In the genomic region with DNA sequence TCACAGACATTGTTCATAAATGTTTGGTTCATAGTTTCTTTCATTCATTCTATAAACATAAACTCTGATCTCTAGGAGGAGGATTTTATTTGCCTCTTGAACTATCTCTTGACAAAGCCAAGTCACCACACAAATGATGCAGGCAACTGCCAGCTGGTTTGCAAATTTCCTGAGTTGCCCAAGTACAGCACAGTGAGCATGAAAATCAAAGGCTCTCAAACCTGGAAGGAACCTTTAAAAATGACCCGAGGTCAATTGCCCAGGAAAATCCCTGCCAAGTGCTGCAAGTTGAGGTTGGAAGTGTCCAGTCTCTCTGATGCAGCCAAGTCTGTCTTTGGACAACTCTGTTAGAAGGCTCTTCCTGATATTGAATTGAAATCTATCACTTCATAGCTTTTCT, we compare ENCODE assay signal across 22 cellular contexts.
"Had no signal": no experiment of that assay in that cellular context is flagged by ENCODE, and none has a peak within 500 bp of the region (broad histone marks: within the 10 kb centered on the region; RNA-seq: fewer than 3 reads in every experiment).

No MANE protein-coding gene starts in this region.

- H3K4me3 ChIP-seq: dorsolateral prefrontal cortex, gastrocnemius medialis, heart left ventricle, lung, prostate gland, suprapubic skin, upper lobe of left lung had no signal

- H3K9me3 Mint-ChIP-seq: activated naive CD4-positive, alpha-beta T cell treated with anti-CD3 and anti-CD28 coated beads, Interleukin-2, amount 50 U/mL, for 24 hours; immature natural killer cell had no signal

- DNase-seq: activated CD4-positive, alpha-beta T cell treated with anti-CD3 and anti-CD28 coated beads for 1 hour; activated CD4-positive, alpha-beta T cell treated with anti-CD3 and anti-CD28 coated beads, Interleukin-2, amount 50 U/mL, for 4 hours; activated gamma-delta T cell; activated T-cell treated with anti-CD3 and anti-CD28 coated beads, Interleukin-2, amount 50 U/mL, for 72 hours; dorsolateral prefrontal cortex; endodermal cell; gastrocnemius medialis; heart left ventricle; immature natural killer cell; left cardiac atrium; right cardiac atrium; stimulated activated CD4-positive, alpha-beta T cell treated with anti-CD3 and anti-CD28 coated beads, Interleukin-15, amount 100 ng/mL, for 24 hours; stimulated activated CD4-positive, alpha-beta T cell treated with anti-CD3 and anti-CD28 coated beads, Interleukin-4, amount 100 ng/mL, for 1 hour; stimulated activated naive CD8-positive, alpha-beta T cell treated with anti-CD3 and anti-CD28 coated beads, Interleukin-15, amount 100 ng/mL, for 72 hours; WERI-Rb-1 had no signal

- H3K36me3 ChIP-seq: gastrocnemius medialis, heart left ventricle, prostate gland, suprapubic skin, upper lobe of left lung, WERI-Rb-1 had no signal

- H3K9me3 ChIP-seq: gastrocnemius medialis, prostate gland, suprapubic skin, upper lobe of left lung had no signal

- H3K4me3 Mint-ChIP-seq: activated naive CD4-positive, alpha-beta T cell treated with anti-CD3 and anti-CD28 coated beads, Interleukin-2, amount 50 U/mL, for 24 hours; activated T-cell treated with anti-CD3 and anti-CD28 coated beads, Interleukin-2, amount 50 U/mL, for 72 hours; endodermal cell; neural crest cell; stimulated activated naive CD8-positive, alpha-beta T cell treated with anti-CD3 and anti-CD28 coated beads, Interleukin-15, amount 100 ng/mL, for 72 hours had no signal

- ATAC-seq: activated T-cell treated with anti-CD3 and anti-CD28 coated beads, Interleukin-2, amount 50 U/mL, for 72 hours; gastrocnemius medialis; heart left ventricle; left cardiac atrium; right cardiac atrium; stimulated activated naive CD8-positive, alpha-beta T cell treated with anti-CD3 and anti-CD28 coated beads, Interleukin-15, amount 100 ng/mL, for 72 hours had no signal

- H3K27me3 ChIP-seq: dorsolateral prefrontal cortex, gastrocnemius medialis, heart left ventricle, suprapubic skin, upper lobe of left lung had no signal

- H3K27me3 Mint-ChIP-seq: activated naive CD4-positive, alpha-beta T cell treated with anti-CD3 and anti-CD28 coated beads, Interleukin-2, amount 50 U/mL, for 24 hours; stimulated activated naive CD8-positive, alpha-beta T cell treated with anti-CD3 and anti-CD28 coated beads, Interleukin-15, amount 100 ng/mL, for 72 hours had no signal

- H3K4me1 ChIP-seq: gastrocnemius medialis, prostate gland had no signal

- H3K36me3 Mint-ChIP-seq: activated naive CD4-positive, alpha-beta T cell treated with anti-CD3 and anti-CD28 coated beads, Interleukin-2, amount 50 U/mL, for 24 hours; immature natural killer cell had no signal

- H3K27ac Mint-ChIP-seq: activated naive CD4-positive, alpha-beta T cell treated with anti-CD3 and anti-CD28 coated beads, Interleukin-2, amount 50 U/mL, for 24 hours; endodermal cell; stimulated activated naive CD8-positive, alpha-beta T cell treated with anti-CD3 and anti-CD28 coated beads, Interleukin-15, amount 100 ng/mL, for 72 hours had no signal

- H3K4me1 Mint-ChIP-seq: endodermal cell had no signal

- H3K27ac ChIP-seq: epithelial cell of prostate, prostate gland, suprapubic skin, upper lobe of left lung, WERI-Rb-1 had no signal
